In genomic region chr1:17535300-17535937, GRCh38 we compare ENCODE assay signal across 28 cellular contexts. TPM values are rescaled to one million over a fixed set of nuclear protein-coding genes. Genes with fewer than 3 reads are reported as not detected.
DNase-seq lines count a peak whose midpoint lies in the region; ATAC-seq and TF ChIP-seq lines count a peak whose summit lies in the region.
"Had no signal": no experiment of that assay in that cellular context is flagged by ENCODE, and none has a peak within 500 bp of the region (broad histone marks: within the 10 kb centered on the region; RNA-seq: fewer than 3 reads in every experiment).

No MANE protein-coding gene starts in this region.

- H3K4me3 ChIP-seq in coronary artery (no peak overlapping the region), transverse colon (no peak overlapping the region)
- H3K4me3 ChIP-seq: breast epithelium, HAP-1, heart right ventricle, Peyer's patch, skin epidermis had no signal

- ATAC-seq in naive B cell (ENCODE audit: low read depth in 2 of 2) = no peak
- ATAC-seq: heart right ventricle; stimulated activated naive CD8-positive, alpha-beta T cell treated with anti-CD3 and anti-CD28 coated beads, Interleukin-15, amount 100 ng/mL, for 72 hours had no signal

- H3K4me3 Mint-ChIP-seq in naive B cell = no peak overlapping the region
- H3K4me3 Mint-ChIP-seq: activated naive CD4-positive, alpha-beta T cell treated with anti-CD3 and anti-CD28 coated beads for 36 hours; stimulated activated naive CD8-positive, alpha-beta T cell treated with anti-CD3 and anti-CD28 coated beads, Interleukin-15, amount 100 ng/mL, for 72 hours had no signal

- no peaks in the 10 kb centered on the region for H3K36me3 Mint-ChIP-seq in naive B cell

- peak overlapping the region in 4 of 6 donors; percentile 44 to 79 (median 66) for H3K27ac Mint-ChIP-seq in naive B cell
- H3K27ac Mint-ChIP-seq: activated naive CD4-positive, alpha-beta T cell treated with anti-CD3 and anti-CD28 coated beads for 36 hours; stimulated activated naive CD8-positive, alpha-beta T cell treated with anti-CD3 and anti-CD28 coated beads, Interleukin-15, amount 100 ng/mL, for 72 hours had no signal

- 80% methylated on average over 8 of the region's 8 CpGs; no CpG with 5 or more reads in 1 of the 2 donors for WGBS in transverse colon (ENCODE audit: low coverage in 1 of 2), 2 donors

- H3K27me3 ChIP-seq in transverse colon = no peaks in the 10 kb centered on the region
- H3K27me3 ChIP-seq: breast epithelium, Peyer's patch had no signal

- in situ Hi-C loops in transverse colon (cut with MboI; ENCODE audit: low pct_ligation_motif_present in 1 of 4, low pct_unique_long_range_greater_than_20kb in 1 of 4, low sequenced_read_pairs in 3 of 4) = no loop called here

- peaks cover 20 to 23% (median 20%) of the 10 kb centered on the region in 3 donors for H3K4me1 Mint-ChIP-seq in naive B cell

- peak; percentile 71 for DNase-seq in NCI-H1092 treated with DMSO at 0.1 percent for 48 hours (lab: John Stamatoyannopoulos, UW)
- DNase-seq in coronary artery (ENCODE audit: low spot score) = no peak
- no peak for DNase-seq in naive B cell
- no peak for DNase-seq in transverse colon
- no peak for DNase-seq in germinal center (ENCODE audit: low spot score)
- no peak for DNase-seq in DMS 273 (lab: John Stamatoyannopoulos, UW; ENCODE audit: unreplicated experiment)
- no peak for DNase-seq in NCI-H1417 (lab: John Stamatoyannopoulos, UW)
- DNase-seq: activated B cell treated with CpG ODN at 0.5 μM for 24 hours; activated naive CD4-positive, alpha-beta T cell treated with anti-CD3 and anti-CD28 coated beads for 36 hours; Caco-2; DMS79; effector memory CD4-positive, alpha-beta T cell; GF-D8; heart right ventricle; mammary epithelial cell; NCI-H146; NCI-H524; NK-92 treated with Interleukin-12 subunit alpha and Interleukin-12 subunit beta, amount 100 ng/mL, for 24 hours; Peyer's patch; stimulated activated naive CD8-positive, alpha-beta T cell treated with anti-CD3 and anti-CD28 coated beads, Interleukin-15, amount 100 ng/mL, for 72 hours; SW 1271; T1000; trophoblast cell had no signal

- intact Hi-C loops in transverse colon (cut with DNase I; ENCODE audit: low total_unique reads) = no loop called here

- no peaks in the 10 kb centered on the region for H3K9me3 ChIP-seq in transverse colon
- H3K9me3 ChIP-seq: breast epithelium, Caco-2, HAP-1, heart right ventricle, Peyer's patch had no signal

- TF ChIP-seq CTCF in coronary artery (IDR thresholded peaks at IDR 0.05) (no peak), transverse colon (IDR thresholded peaks at IDR 0.05) (no peak)

- H3K4me1 ChIP-seq in transverse colon = peaks cover 28 to 60% (median 45%) of the 10 kb centered on the region in 4 donors

- H3K27ac ChIP-seq in coronary artery (peak overlapping the region; percentile 15 to 86), transverse colon (peak overlapping the region in 3 of 4 donors; percentile 3 to 16 (median 9))
- H3K27ac ChIP-seq: breast epithelium, C4-2B, heart right ventricle, KMS-11 had no signal

- no peaks in the 10 kb centered on the region for H3K9me3 Mint-ChIP-seq in naive B cell
- H3K9me3 Mint-ChIP-seq: activated B cell treated with CpG ODN at 0.5 μM for 24 hours; activated naive CD4-positive, alpha-beta T cell treated with anti-CD3 and anti-CD28 coated beads for 36 hours; stimulated activated naive CD8-positive, alpha-beta T cell treated with anti-CD3 and anti-CD28 coated beads, Interleukin-15, amount 100 ng/mL, for 72 hours had no signal

- H3K36me3 ChIP-seq in transverse colon = no peaks in the 10 kb centered on the region
- H3K36me3 ChIP-seq: breast epithelium, HAP-1, heart right ventricle, Peyer's patch had no signal

- TF ChIP-seq EP300 in transverse colon (IDR thresholded peaks at IDR 0.05; ENCODE audit: low read depth) = no peak

- H3K27me3 Mint-ChIP-seq in naive B cell = peaks cover 11 to 50% (median 50%) of the 10 kb centered on the region in 3 donors

- TF ChIP-seq POLR2A in transverse colon (IDR thresholded peaks at IDR 0.05) = no peak

RNA-seq across cellular contexts. Expression of gene ARHGEF10L, which starts 4.1 kb away (rescaled TPM):
- polyA plus RNA-seq in naive B cell (ENCODE audit: low read depth in 6 of 6) = under 1 TPM in 3 of 6 donors, not detected in 3; 0.13 to 0.29 (median 0.28) TPM
- total RNA-seq in transverse colon = 100 to 1,000 TPM; 115 to 326 (median 199) TPM
- total RNA-seq: activated naive CD4-positive, alpha-beta T cell treated with anti-CD3 and anti-CD28 coated beads for 36 hours had no signal
